In the genomic region with DNA sequence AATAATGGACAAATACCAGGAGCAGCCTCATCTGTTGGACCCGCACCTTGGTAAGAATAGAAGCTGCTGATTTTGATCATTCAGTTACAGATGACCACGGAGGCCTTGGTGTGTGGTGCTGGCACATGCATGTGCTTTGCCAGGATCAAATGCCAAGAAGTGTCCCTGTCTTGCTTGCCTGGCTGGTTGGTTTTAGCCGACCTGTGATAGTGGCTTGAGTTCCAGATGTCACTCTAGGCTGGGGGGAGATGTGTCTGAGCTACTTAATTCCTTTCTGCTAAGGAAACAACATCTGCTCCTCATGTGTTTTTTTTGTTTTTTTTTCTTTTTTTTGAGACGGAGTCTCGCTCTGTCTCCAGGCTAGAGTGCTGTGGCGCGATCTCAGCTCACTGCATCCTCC, we compare ENCODE assay signal across 19 cellular contexts. TPM values are rescaled to one million over a fixed set of nuclear protein-coding genes. Genes with fewer than 3 reads are reported as not detected.
DNase-seq lines count a peak whose midpoint lies in the region; ATAC-seq and TF ChIP-seq lines count a peak whose summit lies in the region.
"Had no signal": no experiment of that assay in that cellular context is flagged by ENCODE, and none has a peak within 500 bp of the region (broad histone marks: within the 10 kb centered on the region; RNA-seq: fewer than 3 reads in every experiment).

No MANE protein-coding gene starts in this region.

- H3K36me3 Mint-ChIP-seq in central memory CD8-positive, alpha-beta T cell (ENCODE audit: insufficient read depth): peaks cover 27% of the 10 kb centered on the region
- peaks cover 9% of the 10 kb centered on the region for H3K36me3 Mint-ChIP-seq in neural crest cell (ENCODE audit: low read depth)

- H3K27ac Mint-ChIP-seq in central memory CD8-positive, alpha-beta T cell (ENCODE audit: low read depth): peak overlapping the region; percentile 70
- H3K27ac Mint-ChIP-seq in neural crest cell (ENCODE audit: unreplicated experiment): no peak overlapping the region
- H3K27ac Mint-ChIP-seq: HFFc6 had no signal

- DNase-seq in D341Med (ENCODE audit: low spot score) (peak; percentile 61), NCI-H2171 (lab: John Stamatoyannopoulos, UW) (peak; percentile 56), neural crest cell (ENCODE audit: low read depth, low spot score) (no peak), GM13977 (ENCODE audit: low spot score) (no peak), foreskin melanocyte (no peak), DMS114 treated with DMSO at 0.1 percent for 48 hours (lab: John Stamatoyannopoulos, UW; ENCODE audit: unreplicated experiment) (no peak)
- DNase-seq in central memory CD8-positive, alpha-beta T cell (ENCODE audit: low spot score in 2 of 2): no peak
- DNase-seq: CD4-positive, CD25-positive, alpha-beta regulatory T cell; DND-41; GOT3; HFFc6; MV-4-11; NCI-H1417; NCI-H187 treated with DMSO at 0.1 percent for 48 hours; NCI-H446; NCI-H748 treated with DMSO at 0.1 percent for 48 hours; PC-9 had no signal

- no peak for TF ChIP-seq CTCF in neural crest cell (conservative IDR thresholded peaks at IDR 0.05)
- TF ChIP-seq CTCF in GM13977 (IDR thresholded peaks at IDR 0.05; ENCODE audit: extremely low read depth, insufficient read depth, missing control alignments): no peak

- H3K4me1 Mint-ChIP-seq in central memory CD8-positive, alpha-beta T cell: peaks cover 25% of the 10 kb centered on the region
- H3K4me1 Mint-ChIP-seq in neural crest cell: peaks cover 32% of the 10 kb centered on the region

- no peaks in the 10 kb centered on the region for H3K9me3 Mint-ChIP-seq in central memory CD8-positive, alpha-beta T cell
- H3K9me3 Mint-ChIP-seq in neural crest cell: no peaks in the 10 kb centered on the region
- H3K9me3 Mint-ChIP-seq: CD4-positive, CD25-positive, alpha-beta regulatory T cell; HFFc6 had no signal

- no peak overlapping the region for H3K4me3 Mint-ChIP-seq in central memory CD8-positive, alpha-beta T cell
- peak overlapping the region; percentile 7 for H3K4me3 Mint-ChIP-seq in neural crest cell
- H3K4me3 Mint-ChIP-seq: HFFc6 had no signal

- in situ Hi-C loops in GM13977 (cut with MboI; ENCODE audit: low pct_unique_long_range_greater_than_20kb, low sequenced_read_pairs, unreplicated experiment): no loop called here

- no peaks in the 10 kb centered on the region for H3K27me3 Mint-ChIP-seq in central memory CD8-positive, alpha-beta T cell
- no peaks in the 10 kb centered on the region for H3K27me3 Mint-ChIP-seq in neural crest cell (ENCODE audit: low read depth)
- H3K27me3 Mint-ChIP-seq: CD4-positive, CD25-positive, alpha-beta regulatory T cell had no signal

- no peak for ATAC-seq in central memory CD8-positive, alpha-beta T cell (replicated peaks; ENCODE audit: extremely low read depth, poor library complexity, severe bottlenecking)
- ATAC-seq in HG03439 (IDR thresholded peaks at IDR 0.05; ENCODE audit: unreplicated experiment): no peak

RNA-seq across cellular contexts. Expression of gene TBCD, which starts 4.3 kb away (rescaled TPM):
- 155 and 166 TPM in 2 replicates for total RNA-seq in neural crest cell

RNA-seq across cellular contexts. Expression of gene FN3K, which starts 20.8 kb away (rescaled TPM):
- total RNA-seq in neural crest cell: 21.7 and 23.8 TPM in 2 replicates
- total RNA-seq: HT1080 had no signal

RNA-seq across cellular contexts. Expression of gene FN3KRP, which starts 39.7 kb away (rescaled TPM):
- total RNA-seq in neural crest cell: 44.1 and 44.4 TPM in 2 replicates

RNA-seq across cellular contexts. Expression of gene RAB40B, which starts 57.7 kb away (rescaled TPM):
- 5.6 and 8.9 TPM in 2 replicates for total RNA-seq in neural crest cell

Comparison
In these comparisons a context has a peak if more than half of its experiments do, and no peak if none do; other contexts are left out.
1. DNase-seq: peak in D341Med (single experiment) and NCI-H2171 (single experiment); none in central memory CD8-positive, alpha-beta T cell (0 of 2), neural crest cell (single experiment), GM13977 (single experiment), foreskin melanocyte (single experiment) and DMS114 treated with DMSO at 0.1 percent for 48 hours (single experiment).